Comparison of ENCODE assay signal across 8 cellular contexts in the genomic region with DNA sequence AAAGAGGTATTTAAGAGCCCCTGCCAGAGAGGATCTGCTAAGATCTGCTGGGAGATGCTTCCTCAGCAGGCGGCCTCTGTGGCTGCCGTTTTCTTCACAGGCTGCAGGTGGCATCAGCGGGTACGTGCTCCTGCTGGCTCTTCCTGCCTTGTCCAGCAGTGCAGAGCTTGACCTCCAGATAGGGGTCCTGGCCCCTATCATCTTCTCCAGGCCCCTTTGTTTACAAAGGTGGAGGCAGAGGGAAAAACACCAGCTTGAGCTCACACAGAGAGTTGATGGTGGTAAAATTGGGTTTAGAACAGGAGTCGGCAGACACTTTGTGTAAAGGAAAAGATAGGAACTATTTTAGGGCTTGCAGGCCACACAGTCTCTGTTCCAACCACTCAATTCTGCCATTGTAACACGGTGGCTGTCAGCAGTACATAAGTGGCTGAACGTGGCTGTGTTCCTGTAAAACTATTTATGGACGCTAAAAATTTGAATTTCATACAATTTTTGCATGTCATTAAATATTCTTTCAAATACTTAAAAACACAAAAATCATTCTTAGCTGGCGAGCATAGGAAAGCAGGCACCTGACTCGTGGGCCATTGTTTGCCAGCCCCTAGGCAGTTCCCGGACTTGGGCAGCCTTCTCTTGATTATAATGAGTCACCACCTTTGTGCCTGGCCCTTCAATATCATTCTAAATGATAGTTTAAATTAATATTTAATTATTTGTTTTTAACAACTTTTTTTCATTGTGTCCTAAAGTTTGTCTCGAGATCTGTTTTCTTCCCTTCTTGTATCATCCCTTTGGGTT.
DNase-seq lines count a peak whose midpoint lies in the region; ATAC-seq, FAIRE-seq and TF ChIP-seq lines count a peak whose summit lies in the region.

No MANE protein-coding gene starts in this region.

- no peaks in the 10 kb centered on the region for H4K20me1 ChIP-seq in SK-N-SH (ENCODE audit: insufficient read depth)
- H4K20me1 ChIP-seq in endothelial cell of umbilical vein (replicated peaks; ENCODE audit: control insufficient read depth, extremely low read depth, insufficient read depth, low read length), result no peaks in the 10 kb centered on the region

- H3K27me3 Mint-ChIP-seq in mesothelial cell of epicardium (ENCODE audit: low read depth), result no peaks in the 10 kb centered on the region
- peaks cover 0 to 4% of the 10 kb centered on the region in 2 donors for H3K27me3 Mint-ChIP-seq in CD8-positive, alpha-beta memory T cell

- FAIRE-seq in endothelial cell of umbilical vein (lab: Jason Lieb, UNC), result peak; percentile 90

- 61% methylated on average over 11 of the region's 12 CpGs for WGBS in SK-N-SH (ENCODE audit: low lambda C conversion rate)

- H3K4me2 ChIP-seq in SK-N-SH (no peak overlapping the region), endothelial cell of umbilical vein (ENCODE audit: insufficient read depth, low read length) (no peak overlapping the region)

- H2AFZ ChIP-seq in SK-N-SH (ENCODE audit: low read depth) (no peak overlapping the region), endothelial cell of umbilical vein (ENCODE audit: low read depth, low read length) (no peak overlapping the region)

- H3K79me2 ChIP-seq in SK-N-SH (ENCODE audit: insufficient read depth), result no peaks in the 10 kb centered on the region
- H3K79me2 ChIP-seq in endothelial cell of umbilical vein (ENCODE audit: control insufficient read depth, insufficient read depth, low read length), result no peaks in the 10 kb centered on the region

- TF ChIP-seq CTCF in SK-N-SH (IDR thresholded peaks at IDR 0.05) (peak; percentile 73), endothelial cell of umbilical vein (IDR thresholded peaks at IDR 0.05; ENCODE audit: extremely low read depth in 1 of 2, insufficient read depth in 1 of 2, low read depth in 1 of 2, low read length in 2 of 2) (peak; percentile 63 to 88), mesothelial cell of epicardium (IDR thresholded peaks at IDR 0.05; ENCODE audit: unreplicated experiment) (peak; percentile 36), upper lobe of right lung (IDR thresholded peaks at IDR 0.05) (peak; percentile 68)

- BruUV-seq in endothelial cell of umbilical vein (replicated peaks; lab: Mats Ljungman, UMichigan), result no TSS peak

- no peaks in the 10 kb centered on the region for H3K27me3 ChIP-seq in SK-N-SH (ENCODE audit: insufficient read depth)
- no peaks in the 10 kb centered on the region for H3K27me3 ChIP-seq in endothelial cell of umbilical vein (ENCODE audit: control insufficient read depth in 2 of 2, insufficient read depth in 2 of 2, low read length in 2 of 2)
- H3K27me3 ChIP-seq in upper lobe of right lung, result no peaks in the 10 kb centered on the region
- H3K27me3 ChIP-seq in CD8-positive, alpha-beta memory T cell (ENCODE audit: insufficient read depth, low read length, poor library complexity, severe bottlenecking), result no peaks in the 10 kb centered on the region

- DNase-seq in DMS 273 (lab: John Stamatoyannopoulos, UW; ENCODE audit: unreplicated experiment), result peak; percentile 61
- DNase-seq in HUDEP-2 (lab: John Stamatoyannopoulos, UW; ENCODE audit: unreplicated experiment in 76 of 76), result peak in 48 of 76 experiments; percentile 4 to 54 (median 27)
- peak; percentile 87 for DNase-seq in SK-N-SH
- peak; percentile 52 for DNase-seq in endothelial cell of umbilical vein (ENCODE audit: low read depth, low spot score)
- peak in 1 of 2 experiments; percentile 46 for DNase-seq in mesothelial cell of epicardium (ENCODE audit: low spot score in 2 of 2, unreplicated experiment in 2 of 2)
- DNase-seq in upper lobe of right lung, result peak; percentile 80
- no peak for DNase-seq in CD8-positive, alpha-beta memory T cell

- H3K36me3 ChIP-seq in SK-N-SH (replicated peaks in 1 of 2; ENCODE audit: control insufficient read depth in 1 of 2, insufficient read depth in 2 of 2, low read length in 1 of 2) (peaks cover 20 to 42% of the 10 kb centered on the region in 2 experiments), endothelial cell of umbilical vein (ENCODE audit: control insufficient read depth in 2 of 2, extremely low read depth in 1 of 2, insufficient read depth in 2 of 2, low read length in 2 of 2) (peaks cover 0 to 4% of the 10 kb centered on the region in 2 experiments), upper lobe of right lung (peaks cover 14% of the 10 kb centered on the region)
- H3K36me3 ChIP-seq in CD8-positive, alpha-beta memory T cell (ENCODE audit: insufficient read depth, low read length), result no peaks in the 10 kb centered on the region

- H3K4me3 Mint-ChIP-seq in mesothelial cell of epicardium, result no peak overlapping the region
- no peak overlapping the region for H3K4me3 Mint-ChIP-seq in CD8-positive, alpha-beta memory T cell

- H3K9me2 ChIP-seq in SK-N-SH, result no peaks in the 10 kb centered on the region

- POLR2A ChIA-PET in SK-N-SH (lab: Yijun Ruan, JAX), result no interaction called here
- POLR2A ChIA-PET in endothelial cell of umbilical vein (lab: Charles Lee), result no interaction called here
- POLR2A ChIA-PET in CD8-positive, alpha-beta memory T cell (lab: Charles Lee), result interaction anchor here (0.7 kb wide), 1 partner anchor 167 kb away, joined by 3 read pairs; a partner anchor contains a TSS

- H3K4me3 ChIP-seq in SK-N-SH (ENCODE audit: low read depth in 2 of 2, low read length in 1 of 2), result no peak overlapping the region; a peak in 1 of 4 replicates
- H3K4me3 ChIP-seq in endothelial cell of umbilical vein (replicated peaks in 1 of 3; ENCODE audit: insufficient read depth in 1 of 3, low read depth in 1 of 3, low read length in 3 of 3), result no peak overlapping the region
- no peak overlapping the region for H3K4me3 ChIP-seq in upper lobe of right lung
- H3K4me3 ChIP-seq in CD8-positive, alpha-beta memory T cell (ENCODE audit: low read length), result no peak overlapping the region

- TF ChIP-seq EP300 in SK-N-SH (IDR thresholded peaks at IDR 0.05; ENCODE audit: borderline replicate concordance in 1 of 2, low read depth in 1 of 2, low read length in 1 of 2), result no peak

- intact Hi-C loops in endothelial cell of umbilical vein (cut with micrococcal nuclease), result loop anchor here (1.0 to 5.0 kb wide), 4 partner anchors 67 to 195 kb away; no protein-coding TSS in a partner anchor
- intact Hi-C loops in upper lobe of right lung (cut with DNase I), result no loop called here

- no peaks in the 10 kb centered on the region; a peak in 1 of 4 replicates for H3K4me1 ChIP-seq in SK-N-SH (ENCODE audit: control insufficient read depth in 1 of 2, insufficient read depth in 2 of 2, low read depth in 1 of 2, low read length in 1 of 2)
- peaks cover 18% of the 10 kb centered on the region for H3K4me1 ChIP-seq in endothelial cell of umbilical vein (ENCODE audit: control insufficient read depth, extremely low read depth, insufficient read depth, low read length)
- H3K4me1 ChIP-seq in upper lobe of right lung, result peaks cover 27% of the 10 kb centered on the region
- no peaks in the 10 kb centered on the region for H3K4me1 ChIP-seq in CD8-positive, alpha-beta memory T cell (ENCODE audit: insufficient read depth, low read length)

- H3F3A ChIP-seq in SK-N-SH (replicated peaks; ENCODE audit: insufficient read depth), result peaks cover 5% of the 10 kb centered on the region

- ATAC-seq in GM19372 (IDR thresholded peaks at IDR 0.05; ENCODE audit: low read depth, unreplicated experiment) (peak; percentile 60), upper lobe of right lung (peak; percentile 83)

- peak; percentile 80 for TF ChIP-seq RAD21 in SK-N-SH (IDR thresholded peaks at IDR 0.05; ENCODE audit: low read length)

- peaks cover 15% of the 10 kb centered on the region for H3K36me3 Mint-ChIP-seq in mesothelial cell of epicardium
- H3K36me3 Mint-ChIP-seq in CD8-positive, alpha-beta memory T cell, result peaks cover 0 to under 1% (median 0%) of the 10 kb centered on the region in 3 donors

- H3K9me1 ChIP-seq in endothelial cell of umbilical vein (replicated peaks; ENCODE audit: control insufficient read depth, extremely low read depth, insufficient read depth, low read length), result no peaks in the 10 kb centered on the region

- no peak overlapping the region for H3K27ac Mint-ChIP-seq in mesothelial cell of epicardium
- no peak overlapping the region for H3K27ac Mint-ChIP-seq in CD8-positive, alpha-beta memory T cell

- no peaks in the 10 kb centered on the region for H3K4me1 Mint-ChIP-seq in mesothelial cell of epicardium
- H3K4me1 Mint-ChIP-seq in CD8-positive, alpha-beta memory T cell, result peaks cover 1 to 5% (median 4%) of the 10 kb centered on the region in 3 donors

- H3K27ac ChIP-seq in SK-N-SH (ENCODE audit: low read depth in 2 of 2, low read length in 1 of 2) (no peak overlapping the region; a peak in 1 of 4 replicates), endothelial cell of umbilical vein (ENCODE audit: insufficient read depth, low read depth, low read length) (no peak overlapping the region), upper lobe of right lung (no peak overlapping the region)
- H3K27ac ChIP-seq in CD8-positive, alpha-beta memory T cell (ENCODE audit: low read depth, low read length), result no peak overlapping the region

- CTCF ChIA-PET in SK-N-SH (lab: Yijun Ruan, JAX) (interaction anchor here (0.6 to 16.3 kb wide), 52 partner anchors 10 to 193 kb away, joined by 3 to 302 read pairs (median 4); a partner anchor contains a TSS), endothelial cell of umbilical vein (lab: Charles Lee) (interaction anchor here (0.7 to 6.2 kb wide), 31 partner anchors 9 to 310 kb away, joined by 3 to 77 read pairs (median 5); a partner anchor contains a TSS)
- CTCF ChIA-PET in CD8-positive, alpha-beta memory T cell (lab: Charles Lee), result interaction anchor here (0.7 to 2.9 kb wide), 2 partner anchors 112 to 155 kb away, joined by 3 to 9 read pairs; no protein-coding TSS in a partner anchor

- no peak for TF ChIP-seq POLR2A in endothelial cell of umbilical vein (IDR thresholded peaks at IDR 0.05; ENCODE audit: low read depth, low read length)

- H3K9me3 Mint-ChIP-seq in mesothelial cell of epicardium, result no peaks in the 10 kb centered on the region
- no peaks in the 10 kb centered on the region for H3K9me3 Mint-ChIP-seq in CD8-positive, alpha-beta memory T cell

- H3K9ac ChIP-seq in SK-N-SH (no peak overlapping the region), endothelial cell of umbilical vein (replicated peaks; ENCODE audit: extremely low read depth, insufficient read depth, low read length) (no peak overlapping the region)

- H3K9me3 ChIP-seq in SK-N-SH (no peaks in the 10 kb centered on the region), endothelial cell of umbilical vein (replicated peaks; ENCODE audit: control insufficient read depth, insufficient read depth, low read length) (no peaks in the 10 kb centered on the region), upper lobe of right lung (no peaks in the 10 kb centered on the region)
- H3K9me3 ChIP-seq in CD8-positive, alpha-beta memory T cell (ENCODE audit: low read length), result no peaks in the 10 kb centered on the region

- dilution Hi-C loops in endothelial cell of umbilical vein (cut with MboI; ENCODE audit: extremely low pct_ligation_motif_present, low sequenced_read_pairs), result no loop called here

TF ChIP-seq in SK-N-SH, 30 proteins besides CTCF, POLR2A, EP300 and RAD21 (continues in another document):
- TF ChIP-seq MEF2A (IDR thresholded peaks at IDR 0.05; ENCODE audit: borderline replicate concordance, low read depth), result no peak

TF ChIP-seq in endothelial cell of umbilical vein, 7 proteins besides CTCF, POLR2A, EP300 and RAD21:
- TF ChIP-seq EZH2 (IDR thresholded peaks at IDR 0.05; ENCODE audit: borderline replicate concordance, low read depth, low read length, severe bottlenecking) (no peak), FOS (IDR thresholded peaks at IDR 0.05; ENCODE audit: borderline replicate concordance, insufficient read depth, low read length) (peak; percentile 34)

Comparison
In these comparisons a context has a peak if more than half of its experiments do, and no peak if none do; other contexts are left out.
1. DNase-seq: peak in DMS 273 (single experiment), HUDEP-2 (48 of 76), SK-N-SH (single experiment), endothelial cell of umbilical vein (single experiment) and upper lobe of right lung (single experiment); none in CD8-positive, alpha-beta memory T cell (0 of 5).
2. Peak in every context shown above with its lines, with median percentiles within 50 percentile points of each other: CTCF ChIP-seq.